In genomic region chr10:120634629-120635028, GRCh38 we compare ENCODE assay signal across 1 cellular context.
TF ChIP-seq lines count a peak whose summit lies in the region.

No MANE protein-coding gene starts in this region.

TF ChIP-seq in GM12878, 131 proteins besides CTCF, POLR2A, EP300 and RAD21 (continued from another document):
- TF ChIP-seq ZBTB40 (IDR thresholded peaks at IDR 0.05; ENCODE audit: borderline replicate concordance) (no peak), POLR2AphosphoS5 (IDR thresholded peaks at IDR 0.05; ENCODE audit: low read length) (no peak), TCF12 (IDR thresholded peaks at IDR 0.05; ENCODE audit: low read depth, low read length) (no peak)
